Comparison of ENCODE assay signal across 8 cellular contexts in the genomic region with DNA sequence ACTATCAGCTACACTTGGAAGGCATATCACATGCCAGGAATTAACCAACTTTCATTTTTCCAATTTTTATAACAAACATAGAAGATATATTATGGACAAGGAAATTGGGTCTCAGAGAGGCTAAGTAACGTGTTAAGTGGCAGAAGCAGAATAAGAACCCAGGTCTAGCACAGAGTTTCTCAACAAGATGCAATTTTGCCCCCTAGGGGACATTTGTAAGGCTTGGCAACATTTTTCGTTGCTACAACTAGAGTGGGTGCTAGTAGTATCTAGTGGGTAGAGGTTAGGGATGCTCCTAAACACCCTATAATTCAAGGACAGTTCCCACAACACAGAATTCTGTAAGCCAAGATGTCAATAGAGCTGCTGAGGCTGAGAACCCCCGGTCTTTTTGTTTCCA.
DNase-seq lines count a peak whose midpoint lies in the region; ATAC-seq and TF ChIP-seq lines count a peak whose summit lies in the region.

No MANE protein-coding gene starts in this region.

- ATAC-seq in GM21447 (IDR thresholded peaks at IDR 0.05; ENCODE audit: unreplicated experiment) = no peak
- no peak for ATAC-seq in HG02938 (IDR thresholded peaks at IDR 0.05; ENCODE audit: unreplicated experiment)

- no peaks in the 10 kb centered on the region for H3K4me1 Mint-ChIP-seq in T-helper 2 cell treated with Interferon-gamma antibody and Interleukin-4, amounts not matched to agents 5 μg/mL and 100 μg/mL, for 36 hours (ENCODE audit: low read depth)

- H3K79me2 ChIP-seq in OCI-LY3 (ENCODE audit: low read length) = no peaks in the 10 kb centered on the region

- no peak overlapping the region for H3K4me3 Mint-ChIP-seq in T-helper 2 cell treated with Interferon-gamma antibody and Interleukin-4, amounts not matched to agents 5 μg/mL and 100 μg/mL, for 36 hours

- no peak for TF ChIP-seq POLR2A in esophagus squamous epithelium (IDR thresholded peaks at IDR 0.05)

- H3K27ac Mint-ChIP-seq in T-helper 2 cell treated with Interferon-gamma antibody and Interleukin-4, amounts not matched to agents 5 μg/mL and 100 μg/mL, for 36 hours = no peak overlapping the region

- DNase-seq in ACHN = peak; percentile 14
- DNase-seq in GM20000 (ENCODE audit: low spot score) = peak; percentile 20
- no peak for DNase-seq in fibroblast of the aortic adventitia (ENCODE audit: low read depth)
- no peak for DNase-seq in esophagus squamous epithelium (lab: John Stamatoyannopoulos, UW)
- DNase-seq in T-helper 2 cell treated with Interferon-gamma antibody and Interleukin-4, amounts not matched to agents 5 μg/mL and 100 μg/mL, for 36 hours (ENCODE audit: low spot score) = no peak

- H3K9me3 Mint-ChIP-seq in T-helper 2 cell treated with Interferon-gamma antibody and Interleukin-4, amounts not matched to agents 5 μg/mL and 100 μg/mL, for 36 hours = no peaks in the 10 kb centered on the region

- H3K36me3 ChIP-seq in OCI-LY3 (replicated peaks; ENCODE audit: low read depth, low read length) = no peaks in the 10 kb centered on the region
- no peaks in the 10 kb centered on the region for H3K36me3 ChIP-seq in esophagus squamous epithelium

- H3K9me3 ChIP-seq in OCI-LY3 (ENCODE audit: insufficient read depth, low read length) (no peaks in the 10 kb centered on the region), esophagus squamous epithelium (no peaks in the 10 kb centered on the region)

- no peak overlapping the region for H2AFZ ChIP-seq in OCI-LY3 (ENCODE audit: low read depth, low read length)

- H3K4me3 ChIP-seq in OCI-LY3 (ENCODE audit: low read length) = no peak overlapping the region
- H3K4me3 ChIP-seq in fibroblast of the aortic adventitia (ENCODE audit: low read depth, low read length) = no peak overlapping the region
- no peak overlapping the region for H3K4me3 ChIP-seq in esophagus squamous epithelium

- intact Hi-C loops in esophagus squamous epithelium (cut with DNase I) = loop anchor here (10.0 kb wide), 1 partner anchor 298 kb away; no protein-coding TSS in a partner anchor

- in situ Hi-C loops in ACHN (cut with HindIII; ENCODE audit: low pct_ligation_motif_present, low pct_unique_long_range_greater_than_20kb, low sequenced_read_pairs) = no loop called here

- no peaks in the 10 kb centered on the region for H4K20me1 ChIP-seq in OCI-LY3 (ENCODE audit: insufficient read depth, low read length)

- no peaks in the 10 kb centered on the region for H3K36me3 Mint-ChIP-seq in T-helper 2 cell treated with Interferon-gamma antibody and Interleukin-4, amounts not matched to agents 5 μg/mL and 100 μg/mL, for 36 hours (ENCODE audit: low read depth)

- no peak overlapping the region for H3K9ac ChIP-seq in OCI-LY3 (ENCODE audit: low read length)

- H3K4me2 ChIP-seq in OCI-LY3 (ENCODE audit: low read length) = no peak overlapping the region

- H3K27me3 ChIP-seq in OCI-LY3 (ENCODE audit: low read depth, low read length) (no peaks in the 10 kb centered on the region), esophagus squamous epithelium (no peaks in the 10 kb centered on the region)

- 24 to 48% methylated on average over 3 of the region's 3 CpGs for WGBS in esophagus squamous epithelium, 2 donors

- H3K27me3 Mint-ChIP-seq in T-helper 2 cell treated with Interferon-gamma antibody and Interleukin-4, amounts not matched to agents 5 μg/mL and 100 μg/mL, for 36 hours (ENCODE audit: low read depth) = no peaks in the 10 kb centered on the region

- TF ChIP-seq CTCF in GM20000 (IDR thresholded peaks at IDR 0.05; ENCODE audit: extremely low read depth, missing control alignments) = peak; percentile 10
- peak; percentile 63 for TF ChIP-seq CTCF in OCI-LY3 (IDR thresholded peaks at IDR 0.05; ENCODE audit: low read depth, low read length)
- TF ChIP-seq CTCF in fibroblast of the aortic adventitia (IDR thresholded peaks at IDR 0.05; ENCODE audit: insufficient read depth, low read length) = peak; percentile 3
- peak in 1 of 6 experiments; percentile 27 for TF ChIP-seq CTCF in esophagus squamous epithelium (IDR thresholded peaks at IDR 0.05)

- H3K27ac ChIP-seq in OCI-LY3 (ENCODE audit: low read length) (no peak overlapping the region), esophagus squamous epithelium (peak overlapping the region in 2 of 4 donors; percentile 60 to 64)

- no peaks in the 10 kb centered on the region for H3K4me1 ChIP-seq in OCI-LY3 (ENCODE audit: low read length)
- peaks cover 0 to 14% (median 3%) of the 10 kb centered on the region in 3 donors for H3K4me1 ChIP-seq in esophagus squamous epithelium

Comparison
In these comparisons a context has a peak if more than half of its experiments do, and no peak if none do; other contexts are left out.
1. DNase-seq: peak in ACHN (single experiment) and GM20000 (single experiment); none in fibroblast of the aortic adventitia (single experiment), esophagus squamous epithelium (single experiment) and T-helper 2 cell treated with Interferon-gamma antibody and Interleukin-4, amounts not matched to agents 5 μg/mL and 100 μg/mL, for 36 hours (single experiment).